ENCODE assay signal across 1 cellular context in the genomic region with DNA sequence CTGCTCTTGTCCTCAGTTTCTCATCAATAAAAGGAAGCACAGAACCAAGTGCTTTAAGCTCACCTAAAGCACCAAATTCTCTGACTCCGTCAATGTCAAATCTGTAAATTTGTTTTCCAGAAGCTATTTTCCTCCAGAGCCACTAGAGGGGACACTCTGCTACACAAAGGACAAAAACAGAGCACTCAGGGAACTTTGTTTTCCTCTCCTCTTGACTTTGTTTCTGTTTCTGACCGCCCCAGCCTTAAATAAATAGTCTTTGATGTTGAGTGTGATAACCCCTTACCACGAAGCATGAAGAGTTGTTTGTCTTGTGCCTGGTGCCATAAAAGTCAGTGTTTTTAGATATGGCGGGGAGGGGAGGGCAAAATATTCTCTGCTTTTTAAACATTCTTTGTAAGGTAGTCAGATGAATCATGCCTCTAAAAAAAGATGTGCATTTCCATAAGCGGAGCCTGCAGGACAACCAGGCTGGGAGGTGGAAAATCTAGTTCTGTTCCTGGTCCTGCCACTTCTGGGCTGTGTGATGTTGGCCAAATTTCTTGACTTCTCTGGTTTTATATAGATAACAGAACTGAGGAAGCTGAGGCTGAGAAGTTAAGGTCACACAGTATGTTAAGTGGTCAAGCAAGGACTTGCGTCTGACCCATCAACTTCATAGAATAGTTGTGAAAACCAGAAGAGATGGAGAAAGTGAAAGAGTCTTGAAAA.
TF ChIP-seq lines count a peak whose summit lies in the region.

No MANE protein-coding gene starts in this region.

TF ChIP-seq in HepG2, 621 proteins besides CTCF, POLR2A, EP300 and RAD21 (continued from another document and continues in another):
- TF ChIP-seq, protein P1, sequence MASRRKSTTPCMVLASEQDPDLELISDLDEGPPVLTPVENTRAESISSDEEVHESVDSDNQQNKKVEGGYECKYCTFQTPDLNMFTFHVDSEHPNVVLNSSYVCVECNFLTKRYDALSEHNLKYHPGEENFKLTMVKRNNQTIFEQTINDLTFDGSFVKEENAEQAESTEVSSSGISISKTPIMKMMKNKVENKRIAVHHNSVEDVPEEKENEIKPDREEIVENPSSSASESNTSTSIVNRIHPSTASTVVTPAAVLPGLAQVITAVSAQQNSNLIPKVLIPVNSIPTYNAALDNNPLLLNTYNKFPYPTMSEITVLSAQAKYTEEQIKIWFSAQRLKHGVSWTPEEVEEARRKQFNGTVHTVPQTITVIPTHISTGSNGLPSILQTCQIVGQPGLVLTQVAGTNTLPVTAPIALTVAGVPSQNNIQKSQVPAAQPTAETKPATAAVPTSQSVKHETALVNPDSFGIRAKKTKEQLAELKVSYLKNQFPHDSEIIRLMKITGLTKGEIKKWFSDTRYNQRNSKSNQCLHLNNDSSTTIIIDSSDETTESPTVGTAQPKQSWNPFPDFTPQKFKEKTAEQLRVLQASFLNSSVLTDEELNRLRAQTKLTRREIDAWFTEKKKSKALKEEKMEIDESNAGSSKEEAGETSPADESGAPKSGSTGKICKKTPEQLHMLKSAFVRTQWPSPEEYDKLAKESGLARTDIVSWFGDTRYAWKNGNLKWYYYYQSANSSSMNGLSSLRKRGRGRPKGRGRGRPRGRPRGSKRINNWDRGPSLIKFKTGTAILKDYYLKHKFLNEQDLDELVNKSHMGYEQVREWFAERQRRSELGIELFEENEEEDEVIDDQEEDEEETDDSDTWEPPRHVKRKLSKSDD (CRISPR knock-in tag; IDR thresholded peaks at IDR 0.05; ENCODE audit: low read depth) = 0 out of 2 replicates have a peak, but pooled peaks have one; percentile 34
- TF ChIP-seq ZGPAT (CRISPR knock-in tag; IDR thresholded peaks at IDR 0.05) (peak; percentile 87), FOXA1 (IDR thresholded peaks at IDR 0.05) (peak; percentile 70; the same call in 1 of the 2 replicates), FOXA1 (CRISPR knock-in tag; IDR thresholded peaks at IDR 0.05) (peak; percentile 86), ZNF562 (CRISPR knock-in tag; IDR thresholded peaks at IDR 0.05; ENCODE audit: borderline replicate concordance) (no peak), SMAD9 (CRISPR knock-in tag; IDR thresholded peaks at IDR 0.05) (no peak), MXI1 (IDR thresholded peaks at IDR 0.05; ENCODE audit: borderline replicate concordance, low read depth, low read length) (peak; percentile 59; the same call in 1 of the 3 replicates), ZNF292 (CRISPR knock-in tag; IDR thresholded peaks at IDR 0.05; ENCODE audit: borderline replicate concordance, low read depth) (peak; percentile 62; the same call in 1 of the 2 replicates), GATAD1 (CRISPR knock-in tag; IDR thresholded peaks at IDR 0.05) (peak; percentile 59), POGZ (CRISPR knock-in tag; IDR thresholded peaks at IDR 0.05) (peak; percentile 79), ZNF605 (CRISPR knock-in tag; IDR thresholded peaks at IDR 0.05) (peak; percentile 72; the same call in 1 of the 2 replicates), MEF2D (CRISPR knock-in tag; IDR thresholded peaks at IDR 0.05) (peak; percentile 96), ZNF331 (CRISPR knock-in tag; IDR thresholded peaks at IDR 0.05) (peak; percentile 32; the same call in 1 of the 2 replicates), MIER3 (CRISPR knock-in tag; IDR thresholded peaks at IDR 0.05; ENCODE audit: borderline replicate concordance) (peak; percentile 68; the same call in 1 of the 2 replicates), GATA4 (IDR thresholded peaks at IDR 0.05; ENCODE audit: borderline replicate concordance, low read depth) (peak; percentile 87; the same call in 1 of the 2 replicates), DR1 (CRISPR knock-in tag; IDR thresholded peaks at IDR 0.05) (no peak), HNF4A (CRISPR knock-in tag; IDR thresholded peaks at IDR 0.05) (peak; percentile 49), ZSCAN9 (CRISPR knock-in tag; IDR thresholded peaks at IDR 0.05; ENCODE audit: borderline replicate concordance) (0 out of 2 replicates have a peak, but pooled peaks have one; percentile 43), SALL1 (CRISPR knock-in tag; IDR thresholded peaks at IDR 0.05) (peak; percentile 81; the same call in 1 of the 2 replicates), NCOA2 (CRISPR knock-in tag; IDR thresholded peaks at IDR 0.05) (peak; percentile 90), RXRA (CRISPR knock-in tag; IDR thresholded peaks at IDR 0.05) (peak; percentile 15; the same call in 1 of the 2 replicates), MEIS2 (CRISPR knock-in tag; IDR thresholded peaks at IDR 0.05) (peak; percentile 44; the same call in 1 of the 2 replicates), CREB1 (IDR thresholded peaks at IDR 0.05) (no peak), CREB1 (CRISPR knock-in tag; IDR thresholded peaks at IDR 0.05) (peak; percentile 81), JUND (CRISPR knock-in tag; IDR thresholded peaks at IDR 0.05) (no peak), HDAC2 (CRISPR knock-in tag; IDR thresholded peaks at IDR 0.05) (peak; percentile 90; the same call in 1 of the 2 replicates), SMC3 (IDR thresholded peaks at IDR 0.05; ENCODE audit: low read length) (peak; percentile 98), ZBED4 (CRISPR knock-in tag; IDR thresholded peaks at IDR 0.05; ENCODE audit: borderline replicate concordance) (0 out of 2 replicates have a peak, but pooled peaks have one; percentile 38), RFXAP (CRISPR knock-in tag; IDR thresholded peaks at IDR 0.05; ENCODE audit: borderline replicate concordance) (peak; percentile 56; the same call in 1 of the 2 replicates), ZSCAN21 (CRISPR knock-in tag; IDR thresholded peaks at IDR 0.05; ENCODE audit: borderline replicate concordance) (peak; percentile 33; the same call in 1 of the 2 replicates), CCDC6 (CRISPR knock-in tag; IDR thresholded peaks at IDR 0.05) (peak; percentile 87; the same call in 1 of the 2 replicates), SP5 (CRISPR knock-in tag; IDR thresholded peaks at IDR 0.05; ENCODE audit: borderline replicate concordance, low read depth) (peak; percentile 93), FOXJ3 (CRISPR knock-in tag; IDR thresholded peaks at IDR 0.05; ENCODE audit: borderline replicate concordance) (peak; percentile 93; the same call in 1 of the 2 replicates), ZNF567 (CRISPR knock-in tag; IDR thresholded peaks at IDR 0.05; ENCODE audit: borderline replicate concordance) (0 out of 2 replicates have a peak, but pooled peaks have one; percentile 68), NR2F2 (IDR thresholded peaks at IDR 0.05; ENCODE audit: borderline replicate concordance, low read depth) (peak; percentile 87), ZBTB7A (CRISPR knock-in tag; IDR thresholded peaks at IDR 0.05) (no peak), HMG20B (CRISPR knock-in tag; conservative IDR thresholded peaks at IDR 0.05) (peak; percentile 58; the same call in 1 of the 2 replicates), ESRRA (CRISPR knock-in tag; IDR thresholded peaks at IDR 0.05; ENCODE audit: low read depth) (no peak), POLR2AphosphoS5 (IDR thresholded peaks at IDR 0.05; ENCODE audit: low read depth, low read length) (no peak), TARDBP (CRISPR knock-in tag; IDR thresholded peaks at IDR 0.05) (peak; percentile 76), TGIF2 (CRISPR knock-in tag; IDR thresholded peaks at IDR 0.05) (peak; percentile 80), MED8 (CRISPR knock-in tag; IDR thresholded peaks at IDR 0.05; ENCODE audit: insufficient replicate concordance) (no peak), ISL2 (CRISPR knock-in tag; IDR thresholded peaks at IDR 0.05) (peak; percentile 94)
- TF ChIP-seq, protein P2, sequence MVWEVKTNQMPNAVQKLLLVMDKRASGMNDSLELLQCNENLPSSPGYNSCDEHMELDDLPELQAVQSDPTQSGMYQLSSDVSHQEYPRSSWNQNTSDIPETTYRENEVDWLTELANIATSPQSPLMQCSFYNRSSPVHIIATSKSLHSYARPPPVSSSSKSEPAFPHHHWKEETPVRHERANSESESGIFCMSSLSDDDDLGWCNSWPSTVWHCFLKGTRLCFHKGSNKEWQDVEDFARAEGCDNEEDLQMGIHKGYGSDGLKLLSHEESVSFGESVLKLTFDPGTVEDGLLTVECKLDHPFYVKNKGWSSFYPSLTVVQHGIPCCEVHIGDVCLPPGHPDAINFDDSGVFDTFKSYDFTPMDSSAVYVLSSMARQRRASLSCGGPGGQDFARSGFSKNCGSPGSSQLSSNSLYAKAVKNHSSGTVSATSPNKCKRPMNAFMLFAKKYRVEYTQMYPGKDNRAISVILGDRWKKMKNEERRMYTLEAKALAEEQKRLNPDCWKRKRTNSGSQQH (CRISPR knock-in tag; IDR thresholded peaks at IDR 0.05; ENCODE audit: low read depth) = peak; percentile 53; the same call in 1 of the 2 replicates
- TF ChIP-seq, protein P3, sequence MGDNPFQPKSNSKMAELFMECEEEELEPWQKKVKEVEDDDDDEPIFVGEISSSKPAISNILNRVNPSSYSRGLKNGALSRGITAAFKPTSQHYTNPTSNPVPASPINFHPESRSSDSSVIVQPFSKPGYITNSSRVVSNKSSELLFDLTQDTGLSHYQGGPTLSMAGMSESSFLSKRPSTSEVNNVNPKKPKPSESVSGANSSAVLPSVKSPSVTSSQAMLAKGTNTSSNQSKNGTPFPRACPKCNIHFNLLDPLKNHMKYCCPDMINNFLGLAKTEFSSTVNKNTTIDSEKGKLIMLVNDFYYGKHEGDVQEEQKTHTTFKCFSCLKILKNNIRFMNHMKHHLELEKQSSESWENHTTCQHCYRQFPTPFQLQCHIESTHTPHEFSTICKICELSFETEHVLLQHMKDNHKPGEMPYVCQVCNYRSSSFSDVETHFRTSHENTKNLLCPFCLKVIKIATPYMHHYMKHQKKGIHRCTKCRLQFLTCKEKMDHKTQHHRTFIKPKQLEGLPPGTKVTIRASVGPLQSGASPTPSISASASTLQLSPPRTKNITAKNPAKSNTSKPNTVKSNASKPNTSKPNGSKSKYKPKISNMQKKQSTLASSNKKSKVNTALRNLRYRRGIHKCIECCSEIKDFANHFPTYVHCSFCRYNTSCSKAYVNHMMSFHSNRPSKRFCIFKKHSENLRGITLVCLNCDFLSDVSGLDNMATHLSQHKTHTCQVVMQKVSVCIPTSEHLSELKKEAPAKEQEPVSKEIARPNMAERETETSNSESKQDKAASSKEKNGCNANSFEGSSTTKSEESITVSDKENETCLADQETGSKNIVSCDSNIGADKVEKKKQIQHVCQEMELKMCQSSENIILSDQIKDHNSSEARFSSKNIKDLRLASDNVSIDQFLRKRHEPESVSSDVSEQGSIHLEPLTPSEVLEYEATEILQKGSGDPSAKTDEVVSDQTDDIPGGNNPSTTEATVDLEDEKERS (CRISPR knock-in tag; IDR thresholded peaks at IDR 0.05) = 0 out of 2 replicates have a peak, but pooled peaks have one; percentile 83
- TF ChIP-seq, protein P4, sequence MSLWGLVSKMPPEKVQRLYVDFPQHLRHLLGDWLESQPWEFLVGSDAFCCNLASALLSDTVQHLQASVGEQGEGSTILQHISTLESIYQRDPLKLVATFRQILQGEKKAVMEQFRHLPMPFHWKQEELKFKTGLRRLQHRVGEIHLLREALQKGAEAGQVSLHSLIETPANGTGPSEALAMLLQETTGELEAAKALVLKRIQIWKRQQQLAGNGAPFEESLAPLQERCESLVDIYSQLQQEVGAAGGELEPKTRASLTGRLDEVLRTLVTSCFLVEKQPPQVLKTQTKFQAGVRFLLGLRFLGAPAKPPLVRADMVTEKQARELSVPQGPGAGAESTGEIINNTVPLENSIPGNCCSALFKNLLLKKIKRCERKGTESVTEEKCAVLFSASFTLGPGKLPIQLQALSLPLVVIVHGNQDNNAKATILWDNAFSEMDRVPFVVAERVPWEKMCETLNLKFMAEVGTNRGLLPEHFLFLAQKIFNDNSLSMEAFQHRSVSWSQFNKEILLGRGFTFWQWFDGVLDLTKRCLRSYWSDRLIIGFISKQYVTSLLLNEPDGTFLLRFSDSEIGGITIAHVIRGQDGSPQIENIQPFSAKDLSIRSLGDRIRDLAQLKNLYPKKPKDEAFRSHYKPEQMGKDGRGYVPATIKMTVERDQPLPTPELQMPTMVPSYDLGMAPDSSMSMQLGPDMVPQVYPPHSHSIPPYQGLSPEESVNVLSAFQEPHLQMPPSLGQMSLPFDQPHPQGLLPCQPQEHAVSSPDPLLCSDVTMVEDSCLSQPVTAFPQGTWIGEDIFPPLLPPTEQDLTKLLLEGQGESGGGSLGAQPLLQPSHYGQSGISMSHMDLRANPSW (CRISPR knock-in tag; IDR thresholded peaks at IDR 0.05; ENCODE audit: borderline replicate concordance) = peak; percentile 90; the same call in 1 of the 2 replicates
- TF ChIP-seq, protein P5, sequence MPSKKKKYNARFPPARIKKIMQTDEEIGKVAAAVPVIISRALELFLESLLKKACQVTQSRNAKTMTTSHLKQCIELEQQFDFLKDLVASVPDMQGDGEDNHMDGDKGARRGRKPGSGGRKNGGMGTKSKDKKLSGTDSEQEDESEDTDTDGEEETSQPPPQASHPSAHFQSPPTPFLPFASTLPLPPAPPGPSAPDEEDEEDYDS (CRISPR knock-in tag; IDR thresholded peaks at IDR 0.05) = peak; percentile 28; the same call in 1 of the 2 replicates
